Comparison of ENCODE assay signal across 1 cellular context in the genomic region with DNA sequence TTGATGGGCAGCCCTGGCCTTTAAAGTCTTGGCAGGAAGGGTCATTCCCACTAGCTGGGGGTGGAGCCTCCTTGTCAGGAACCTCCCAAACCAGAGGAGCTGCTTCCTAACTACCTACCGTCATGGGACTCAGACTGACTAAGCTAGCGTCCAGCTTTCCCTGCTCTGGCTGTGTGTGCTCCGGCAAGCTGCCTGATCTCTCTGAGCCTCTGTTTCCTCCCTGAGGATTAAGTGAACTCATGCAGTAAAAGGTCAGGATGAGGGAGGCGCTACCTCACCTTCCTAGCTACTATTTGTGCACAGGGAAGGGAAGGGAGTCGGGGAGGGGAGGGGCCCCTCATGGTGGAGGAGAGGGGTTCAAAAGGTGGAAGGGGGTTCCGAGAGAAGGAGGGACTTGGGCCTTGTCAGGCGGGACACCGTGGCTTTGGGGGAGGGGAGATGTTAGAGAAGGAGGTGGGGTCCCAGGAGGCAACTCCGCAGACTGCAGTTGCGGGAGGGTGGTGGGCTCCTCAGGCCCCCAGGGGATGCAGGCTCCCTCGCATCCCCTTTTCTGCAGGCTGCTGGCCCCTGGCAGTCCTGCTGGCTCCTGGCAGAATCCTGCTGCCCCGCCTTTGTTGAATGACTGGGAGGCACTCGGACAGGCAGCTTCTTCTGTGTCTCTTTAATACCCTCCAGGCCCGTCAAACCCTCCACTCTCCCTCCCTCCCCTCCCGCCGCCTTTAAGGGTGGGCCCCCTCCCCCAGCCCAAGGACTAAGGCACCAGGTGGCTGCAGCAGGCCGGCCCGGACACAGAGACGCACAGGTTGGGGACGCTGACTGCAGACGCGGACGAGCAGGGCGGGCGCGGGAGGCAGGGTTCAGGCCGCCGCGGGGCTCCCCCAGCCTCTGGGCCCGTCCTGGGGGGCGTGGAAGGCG.
A peak's percentile ranks its signal among the peaks of the same experiment; 100 is the strongest.
TF ChIP-seq lines count a peak whose summit lies in the region.

No MANE protein-coding gene starts in this region.

TF ChIP-seq in HepG2, 621 proteins besides CTCF, POLR2A, EP300 and RAD21 (continued from another document and continues in another):
- TF ChIP-seq, protein P1, sequence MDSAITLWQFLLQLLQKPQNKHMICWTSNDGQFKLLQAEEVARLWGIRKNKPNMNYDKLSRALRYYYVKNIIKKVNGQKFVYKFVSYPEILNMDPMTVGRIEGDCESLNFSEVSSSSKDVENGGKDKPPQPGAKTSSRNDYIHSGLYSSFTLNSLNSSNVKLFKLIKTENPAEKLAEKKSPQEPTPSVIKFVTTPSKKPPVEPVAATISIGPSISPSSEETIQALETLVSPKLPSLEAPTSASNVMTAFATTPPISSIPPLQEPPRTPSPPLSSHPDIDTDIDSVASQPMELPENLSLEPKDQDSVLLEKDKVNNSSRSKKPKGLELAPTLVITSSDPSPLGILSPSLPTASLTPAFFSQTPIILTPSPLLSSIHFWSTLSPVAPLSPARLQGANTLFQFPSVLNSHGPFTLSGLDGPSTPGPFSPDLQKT (CRISPR knock-in tag; IDR thresholded peaks at IDR 0.05; ENCODE audit: borderline replicate concordance), result no peak
- TF ChIP-seq ATF1 (CRISPR knock-in tag; IDR thresholded peaks at IDR 0.05) (no peak), ZNF17 (CRISPR knock-in tag; IDR thresholded peaks at IDR 0.05) (no peak), TCF12 (IDR thresholded peaks at IDR 0.05) (no peak), TCF12 (CRISPR knock-in tag; IDR thresholded peaks at IDR 0.05) (no peak), ZMYM2 (CRISPR knock-in tag; IDR thresholded peaks at IDR 0.05) (no peak), SAP130 (CRISPR knock-in tag; IDR thresholded peaks at IDR 0.05; ENCODE audit: low read depth) (no peak), ZNF30 (CRISPR knock-in tag; IDR thresholded peaks at IDR 0.05) (no peak), ZFP1 (CRISPR knock-in tag; IDR thresholded peaks at IDR 0.05) (no peak), HMG20B (CRISPR knock-in tag; conservative IDR thresholded peaks at IDR 0.05) (no peak), NFYB (CRISPR knock-in tag; IDR thresholded peaks at IDR 0.05) (no peak), ZNF205 (CRISPR knock-in tag; IDR thresholded peaks at IDR 0.05) (no peak), NFE2L2 (IDR thresholded peaks at IDR 0.05; ENCODE audit: low read length) (no peak), RFX5 (IDR thresholded peaks at IDR 0.05; ENCODE audit: low read depth, low read length) (no peak), REXO4 (CRISPR knock-in tag; IDR thresholded peaks at IDR 0.05; ENCODE audit: borderline replicate concordance) (no peak), ZNF253 (CRISPR knock-in tag; IDR thresholded peaks at IDR 0.05; ENCODE audit: borderline replicate concordance) (no peak), CBX2 (IDR thresholded peaks at IDR 0.05; ENCODE audit: low read depth, low read length) (no peak), CBX2 (CRISPR knock-in tag; IDR thresholded peaks at IDR 0.05; ENCODE audit: low read depth) (no peak), ZNF792 (CRISPR knock-in tag; IDR thresholded peaks at IDR 0.05) (no peak), MLLT10 (CRISPR knock-in tag; IDR thresholded peaks at IDR 0.05) (no peak), ZEB1 (IDR thresholded peaks at IDR 0.05; ENCODE audit: insufficient replicate concordance, low read depth) (no peak), MAF1 (CRISPR knock-in tag; IDR thresholded peaks at IDR 0.05; ENCODE audit: borderline replicate concordance) (no peak)
- TF ChIP-seq, protein P2, sequence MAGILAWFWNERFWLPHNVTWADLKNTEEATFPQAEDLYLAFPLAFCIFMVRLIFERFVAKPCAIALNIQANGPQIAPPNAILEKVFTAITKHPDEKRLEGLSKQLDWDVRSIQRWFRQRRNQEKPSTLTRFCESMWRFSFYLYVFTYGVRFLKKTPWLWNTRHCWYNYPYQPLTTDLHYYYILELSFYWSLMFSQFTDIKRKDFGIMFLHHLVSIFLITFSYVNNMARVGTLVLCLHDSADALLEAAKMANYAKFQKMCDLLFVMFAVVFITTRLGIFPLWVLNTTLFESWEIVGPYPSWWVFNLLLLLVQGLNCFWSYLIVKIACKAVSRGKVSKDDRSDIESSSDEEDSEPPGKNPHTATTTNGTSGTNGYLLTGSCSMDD (CRISPR knock-in tag; IDR thresholded peaks at IDR 0.05), result no peak
- TF ChIP-seq, protein P3, sequence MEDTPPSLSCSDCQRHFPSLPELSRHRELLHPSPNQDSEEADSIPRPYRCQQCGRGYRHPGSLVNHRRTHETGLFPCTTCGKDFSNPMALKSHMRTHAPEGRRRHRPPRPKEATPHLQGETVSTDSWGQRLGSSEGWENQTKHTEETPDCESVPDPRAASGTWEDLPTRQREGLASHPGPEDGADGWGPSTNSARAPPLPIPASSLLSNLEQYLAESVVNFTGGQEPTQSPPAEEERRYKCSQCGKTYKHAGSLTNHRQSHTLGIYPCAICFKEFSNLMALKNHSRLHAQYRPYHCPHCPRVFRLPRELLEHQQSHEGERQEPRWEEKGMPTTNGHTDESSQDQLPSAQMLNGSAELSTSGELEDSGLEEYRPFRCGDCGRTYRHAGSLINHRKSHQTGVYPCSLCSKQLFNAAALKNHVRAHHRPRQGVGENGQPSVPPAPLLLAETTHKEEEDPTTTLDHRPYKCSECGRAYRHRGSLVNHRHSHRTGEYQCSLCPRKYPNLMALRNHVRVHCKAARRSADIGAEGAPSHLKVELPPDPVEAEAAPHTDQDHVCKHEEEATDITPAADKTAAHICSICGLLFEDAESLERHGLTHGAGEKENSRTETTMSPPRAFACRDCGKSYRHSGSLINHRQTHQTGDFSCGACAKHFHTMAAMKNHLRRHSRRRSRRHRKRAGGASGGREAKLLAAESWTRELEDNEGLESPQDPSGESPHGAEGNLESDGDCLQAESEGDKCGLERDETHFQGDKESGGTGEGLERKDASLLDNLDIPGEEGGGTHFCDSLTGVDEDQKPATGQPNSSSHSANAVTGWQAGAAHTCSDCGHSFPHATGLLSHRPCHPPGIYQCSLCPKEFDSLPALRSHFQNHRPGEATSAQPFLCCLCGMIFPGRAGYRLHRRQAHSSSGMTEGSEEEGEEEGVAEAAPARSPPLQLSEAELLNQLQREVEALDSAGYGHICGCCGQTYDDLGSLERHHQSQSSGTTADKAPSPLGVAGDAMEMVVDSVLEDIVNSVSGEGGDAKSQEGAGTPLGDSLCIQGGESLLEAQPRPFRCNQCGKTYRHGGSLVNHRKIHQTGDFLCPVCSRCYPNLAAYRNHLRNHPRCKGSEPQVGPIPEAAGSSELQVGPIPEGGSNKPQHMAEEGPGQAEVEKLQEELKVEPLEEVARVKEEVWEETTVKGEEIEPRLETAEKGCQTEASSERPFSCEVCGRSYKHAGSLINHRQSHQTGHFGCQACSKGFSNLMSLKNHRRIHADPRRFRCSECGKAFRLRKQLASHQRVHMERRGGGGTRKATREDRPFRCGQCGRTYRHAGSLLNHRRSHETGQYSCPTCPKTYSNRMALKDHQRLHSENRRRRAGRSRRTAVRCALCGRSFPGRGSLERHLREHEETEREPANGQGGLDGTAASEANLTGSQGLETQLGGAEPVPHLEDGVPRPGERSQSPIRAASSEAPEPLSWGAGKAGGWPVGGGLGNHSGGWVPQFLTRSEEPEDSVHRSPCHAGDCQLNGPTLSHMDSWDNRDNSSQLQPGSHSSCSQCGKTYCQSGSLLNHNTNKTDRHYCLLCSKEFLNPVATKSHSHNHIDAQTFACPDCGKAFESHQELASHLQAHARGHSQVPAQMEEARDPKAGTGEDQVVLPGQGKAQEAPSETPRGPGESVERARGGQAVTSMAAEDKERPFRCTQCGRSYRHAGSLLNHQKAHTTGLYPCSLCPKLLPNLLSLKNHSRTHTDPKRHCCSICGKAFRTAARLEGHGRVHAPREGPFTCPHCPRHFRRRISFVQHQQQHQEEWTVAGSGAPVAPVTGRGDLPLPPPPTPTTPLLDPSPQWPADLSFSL (CRISPR knock-in tag; IDR thresholded peaks at IDR 0.05), result no peak
- TF ChIP-seq, protein P4, sequence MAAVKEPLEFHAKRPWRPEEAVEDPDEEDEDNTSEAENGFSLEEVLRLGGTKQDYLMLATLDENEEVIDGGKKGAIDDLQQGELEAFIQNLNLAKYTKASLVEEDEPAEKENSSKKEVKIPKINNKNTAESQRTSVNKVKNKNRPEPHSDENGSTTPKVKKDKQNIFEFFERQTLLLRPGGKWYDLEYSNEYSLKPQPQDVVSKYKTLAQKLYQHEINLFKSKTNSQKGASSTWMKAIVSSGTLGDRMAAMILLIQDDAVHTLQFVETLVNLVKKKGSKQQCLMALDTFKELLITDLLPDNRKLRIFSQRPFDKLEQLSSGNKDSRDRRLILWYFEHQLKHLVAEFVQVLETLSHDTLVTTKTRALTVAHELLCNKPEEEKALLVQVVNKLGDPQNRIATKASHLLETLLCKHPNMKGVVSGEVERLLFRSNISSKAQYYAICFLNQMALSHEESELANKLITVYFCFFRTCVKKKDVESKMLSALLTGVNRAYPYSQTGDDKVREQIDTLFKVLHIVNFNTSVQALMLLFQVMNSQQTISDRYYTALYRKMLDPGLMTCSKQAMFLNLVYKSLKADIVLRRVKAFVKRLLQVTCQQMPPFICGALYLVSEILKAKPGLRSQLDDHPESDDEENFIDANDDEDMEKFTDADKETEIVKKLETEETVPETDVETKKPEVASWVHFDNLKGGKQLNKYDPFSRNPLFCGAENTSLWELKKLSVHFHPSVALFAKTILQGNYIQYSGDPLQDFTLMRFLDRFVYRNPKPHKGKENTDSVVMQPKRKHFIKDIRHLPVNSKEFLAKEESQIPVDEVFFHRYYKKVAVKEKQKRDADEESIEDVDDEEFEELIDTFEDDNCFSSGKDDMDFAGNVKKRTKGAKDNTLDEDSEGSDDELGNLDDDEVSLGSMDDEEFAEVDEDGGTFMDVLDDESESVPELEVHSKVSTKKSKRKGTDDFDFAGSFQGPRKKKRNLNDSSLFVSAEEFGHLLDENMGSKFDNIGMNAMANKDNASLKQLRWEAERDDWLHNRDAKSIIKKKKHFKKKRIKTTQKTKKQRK (IDR thresholded peaks at IDR 0.05; ENCODE audit: low read length), result no peak
- TF ChIP-seq, protein P5, sequence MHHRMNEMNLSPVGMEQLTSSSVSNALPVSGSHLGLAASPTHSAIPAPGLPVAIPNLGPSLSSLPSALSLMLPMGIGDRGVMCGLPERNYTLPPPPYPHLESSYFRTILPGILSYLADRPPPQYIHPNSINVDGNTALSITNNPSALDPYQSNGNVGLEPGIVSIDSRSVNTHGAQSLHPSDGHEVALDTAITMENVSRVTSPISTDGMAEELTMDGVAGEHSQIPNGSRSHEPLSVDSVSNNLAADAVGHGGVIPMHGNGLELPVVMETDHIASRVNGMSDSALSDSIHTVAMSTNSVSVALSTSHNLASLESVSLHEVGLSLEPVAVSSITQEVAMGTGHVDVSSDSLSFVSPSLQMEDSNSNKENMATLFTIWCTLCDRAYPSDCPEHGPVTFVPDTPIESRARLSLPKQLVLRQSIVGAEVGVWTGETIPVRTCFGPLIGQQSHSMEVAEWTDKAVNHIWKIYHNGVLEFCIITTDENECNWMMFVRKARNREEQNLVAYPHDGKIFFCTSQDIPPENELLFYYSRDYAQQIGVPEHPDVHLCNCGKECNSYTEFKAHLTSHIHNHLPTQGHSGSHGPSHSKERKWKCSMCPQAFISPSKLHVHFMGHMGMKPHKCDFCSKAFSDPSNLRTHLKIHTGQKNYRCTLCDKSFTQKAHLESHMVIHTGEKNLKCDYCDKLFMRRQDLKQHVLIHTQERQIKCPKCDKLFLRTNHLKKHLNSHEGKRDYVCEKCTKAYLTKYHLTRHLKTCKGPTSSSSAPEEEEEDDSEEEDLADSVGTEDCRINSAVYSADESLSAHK (CRISPR knock-in tag; IDR thresholded peaks at IDR 0.05; ENCODE audit: borderline replicate concordance), result no peak
- TF ChIP-seq, protein P6, sequence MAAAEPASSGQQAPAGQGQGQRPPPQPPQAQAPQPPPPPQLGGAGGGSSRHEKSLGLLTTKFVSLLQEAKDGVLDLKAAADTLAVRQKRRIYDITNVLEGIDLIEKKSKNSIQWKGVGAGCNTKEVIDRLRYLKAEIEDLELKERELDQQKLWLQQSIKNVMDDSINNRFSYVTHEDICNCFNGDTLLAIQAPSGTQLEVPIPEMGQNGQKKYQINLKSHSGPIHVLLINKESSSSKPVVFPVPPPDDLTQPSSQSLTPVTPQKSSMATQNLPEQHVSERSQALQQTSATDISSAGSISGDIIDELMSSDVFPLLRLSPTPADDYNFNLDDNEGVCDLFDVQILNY (CRISPR knock-in tag; conservative IDR thresholded peaks at IDR 0.05), result no peak
- TF ChIP-seq, protein P7, sequence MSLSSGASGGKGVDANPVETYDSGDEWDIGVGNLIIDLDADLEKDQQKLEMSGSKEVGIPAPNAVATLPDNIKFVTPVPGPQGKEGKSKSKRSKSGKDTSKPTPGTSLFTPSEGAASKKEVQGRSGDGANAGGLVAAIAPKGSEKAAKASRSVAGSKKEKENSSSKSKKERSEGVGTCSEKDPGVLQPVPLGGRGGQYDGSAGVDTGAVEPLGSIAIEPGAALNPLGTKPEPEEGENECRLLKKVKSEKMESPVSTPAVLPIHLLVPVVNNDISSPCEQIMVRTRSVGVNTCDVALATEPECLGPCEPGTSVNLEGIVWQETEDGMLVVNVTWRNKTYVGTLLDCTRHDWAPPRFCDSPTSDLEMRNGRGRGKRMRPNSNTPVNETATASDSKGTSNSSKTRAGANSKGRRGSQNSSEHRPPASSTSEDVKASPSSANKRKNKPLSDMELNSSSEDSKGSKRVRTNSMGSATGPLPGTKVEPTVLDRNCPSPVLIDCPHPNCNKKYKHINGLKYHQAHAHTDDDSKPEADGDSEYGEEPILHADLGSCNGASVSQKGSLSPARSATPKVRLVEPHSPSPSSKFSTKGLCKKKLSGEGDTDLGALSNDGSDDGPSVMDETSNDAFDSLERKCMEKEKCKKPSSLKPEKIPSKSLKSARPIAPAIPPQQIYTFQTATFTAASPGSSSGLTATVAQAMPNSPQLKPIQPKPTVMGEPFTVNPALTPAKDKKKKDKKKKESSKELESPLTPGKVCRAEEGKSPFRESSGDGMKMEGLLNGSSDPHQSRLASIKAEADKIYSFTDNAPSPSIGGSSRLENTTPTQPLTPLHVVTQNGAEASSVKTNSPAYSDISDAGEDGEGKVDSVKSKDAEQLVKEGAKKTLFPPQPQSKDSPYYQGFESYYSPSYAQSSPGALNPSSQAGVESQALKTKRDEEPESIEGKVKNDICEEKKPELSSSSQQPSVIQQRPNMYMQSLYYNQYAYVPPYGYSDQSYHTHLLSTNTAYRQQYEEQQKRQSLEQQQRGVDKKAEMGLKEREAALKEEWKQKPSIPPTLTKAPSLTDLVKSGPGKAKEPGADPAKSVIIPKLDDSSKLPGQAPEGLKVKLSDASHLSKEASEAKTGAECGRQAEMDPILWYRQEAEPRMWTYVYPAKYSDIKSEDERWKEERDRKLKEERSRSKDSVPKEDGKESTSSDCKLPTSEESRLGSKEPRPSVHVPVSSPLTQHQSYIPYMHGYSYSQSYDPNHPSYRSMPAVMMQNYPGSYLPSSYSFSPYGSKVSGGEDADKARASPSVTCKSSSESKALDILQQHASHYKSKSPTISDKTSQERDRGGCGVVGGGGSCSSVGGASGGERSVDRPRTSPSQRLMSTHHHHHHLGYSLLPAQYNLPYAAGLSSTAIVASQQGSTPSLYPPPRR (CRISPR knock-in tag; IDR thresholded peaks at IDR 0.05; ENCODE audit: borderline replicate concordance), result 0 out of 2 replicates have a peak, but pooled peaks have one; percentile 29
- TF ChIP-seq, protein P8, sequence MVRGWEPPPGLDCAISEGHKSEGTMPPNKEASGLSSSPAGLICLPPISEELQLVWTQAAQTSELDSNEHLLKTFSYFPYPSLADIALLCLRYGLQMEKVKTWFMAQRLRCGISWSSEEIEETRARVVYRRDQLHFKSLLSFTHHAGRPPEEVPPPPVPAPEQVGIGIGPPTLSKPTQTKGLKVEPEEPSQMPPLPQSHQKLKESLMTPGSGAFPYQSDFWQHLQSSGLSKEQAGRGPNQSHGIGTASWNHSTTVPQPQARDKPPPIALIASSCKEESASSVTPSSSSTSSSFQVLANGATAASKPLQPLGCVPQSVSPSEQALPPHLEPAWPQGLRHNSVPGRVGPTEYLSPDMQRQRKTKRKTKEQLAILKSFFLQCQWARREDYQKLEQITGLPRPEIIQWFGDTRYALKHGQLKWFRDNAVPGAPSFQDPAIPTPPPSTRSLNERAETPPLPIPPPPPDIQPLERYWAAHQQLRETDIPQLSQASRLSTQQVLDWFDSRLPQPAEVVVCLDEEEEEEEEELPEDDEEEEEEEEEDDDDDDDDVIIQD (CRISPR knock-in tag; IDR thresholded peaks at IDR 0.05; ENCODE audit: low read depth), result no peak
